ENCODE assay signal across 8 cellular contexts in genomic region chr3:19946832-19947548, GRCh38. TPM values are rescaled to one million over a fixed set of nuclear protein-coding genes. Genes with fewer than 3 reads are reported as not detected.
A peak's percentile ranks its signal among the peaks of the same experiment; 100 is the strongest.
DNase-seq lines count a peak whose midpoint lies in the region; ATAC-seq and TF ChIP-seq lines count a peak whose summit lies in the region.

Gene RAB5A (plus strand): TSS chr3:19947097. CDS start chr3:19950899, 3,802 bp downstream.

- peak; percentile 17 to 79 (median 71) for TF ChIP-seq POLR2A in spleen (IDR thresholded peaks at IDR 0.05)

- intact Hi-C loops in spleen (cut with DNase I; ENCODE audit: low total_unique reads): loop anchor here (10.0 kb wide), 1 partner anchor 98 kb away; the partner anchor contains the start of gene KAT2B

- H3K27me3 Mint-ChIP-seq in immature natural killer cell (ENCODE audit: low read depth in 3 of 3): peaks cover 13 to 15% (median 13%) of the 10 kb centered on the region in 3 donors

- peak; percentile 96 for DNase-seq in AG08396 (ENCODE audit: low spot score)
- DNase-seq in NCI-H345 treated with DMSO at 0.1 percent for 48 hours (lab: John Stamatoyannopoulos, UW; ENCODE audit: unreplicated experiment): peak; percentile 93
- peak; percentile 89 to 93 (median 92) for DNase-seq in activated CD4-positive, CD25-positive, alpha-beta regulatory T cell (lab: John Stamatoyannopoulos, UW)
- DNase-seq in central memory CD4-positive, alpha-beta T cell: peak; percentile 98
- peak; percentile 97 to 98 (median 97) for DNase-seq in immature natural killer cell
- DNase-seq in spleen: peak; percentile 99

- H3K27ac ChIP-seq in spleen: peak within 1 kb of the TSS; percentile 91 to 99 (median 98)

- peaks cover 0 to 18% (median 9%) of the 10 kb centered on the region in 6 donors for H3K36me3 ChIP-seq in spleen

- peaks cover 52 to 68% of the 10 kb centered on the region in 2 donors for H3K4me1 Mint-ChIP-seq in immature natural killer cell

- H3K4me3 ChIP-seq in spleen: peak within 1 kb of the TSS; percentile 79 to 94 (median 88)

- peaks cover 35 to 57% (median 41%) of the 10 kb centered on the region in 6 donors for H3K4me1 ChIP-seq in spleen

- H3K27ac Mint-ChIP-seq in immature natural killer cell: peak within 1 kb of the TSS; percentile 90 to 99 (median 96)

- peak within 1 kb of the TSS; percentile 92 to 98 (median 95) for H3K4me3 Mint-ChIP-seq in immature natural killer cell

- no peaks in the 10 kb centered on the region for H3K27me3 ChIP-seq in spleen (replicated peaks in 1 of 7)

- no peaks in the 10 kb centered on the region for H3K9me3 ChIP-seq in spleen

- peaks cover 0 to 4% (median 0%) of the 10 kb centered on the region in 3 donors for H3K36me3 Mint-ChIP-seq in immature natural killer cell

- WGBS in spleen, 5 donors: 0 to 1% (median 1%) methylated on average over 59 to 73 of the region's 73 CpGs

- ATAC-seq in GM19023 (IDR thresholded peaks at IDR 0.05; ENCODE audit: unreplicated experiment): peak; percentile 93
- ATAC-seq in HG03280 (IDR thresholded peaks at IDR 0.05; ENCODE audit: unreplicated experiment): peak; percentile 94

- H3K9me3 Mint-ChIP-seq in immature natural killer cell: no peaks in the 10 kb centered on the region

- TF ChIP-seq CTCF in spleen (IDR thresholded peaks at IDR 0.05 in 8 of 11, conservative IDR thresholded peaks at IDR 0.05 in 3 of 11): peak in 6 of 11 experiments; percentile 2 to 45 (median 22)

RNA-seq across cellular contexts. Expression of gene RAB5A, which starts in this region (rescaled TPM):
- polyA plus RNA-seq in immature natural killer cell (10 to 100 TPM; 33.0 to 50.8 (median 47.3) TPM), spleen (10 to 100 TPM; 17.6 to 24.0 (median 20.8) TPM)
- 10 to 100 TPM; 58.5 to 83.1 (median 64.3) TPM for total RNA-seq in spleen

Comparison
In these comparisons a context has a peak if more than half of its experiments do, and no peak if none do; other contexts are left out.
1. Peak in every context shown above with its lines: DNase-seq, ATAC-seq, H3K4me3 ChIP-seq and H3K27ac ChIP-seq.